10 cellular contexts compared by ENCODE assay signal in the genomic region with DNA sequence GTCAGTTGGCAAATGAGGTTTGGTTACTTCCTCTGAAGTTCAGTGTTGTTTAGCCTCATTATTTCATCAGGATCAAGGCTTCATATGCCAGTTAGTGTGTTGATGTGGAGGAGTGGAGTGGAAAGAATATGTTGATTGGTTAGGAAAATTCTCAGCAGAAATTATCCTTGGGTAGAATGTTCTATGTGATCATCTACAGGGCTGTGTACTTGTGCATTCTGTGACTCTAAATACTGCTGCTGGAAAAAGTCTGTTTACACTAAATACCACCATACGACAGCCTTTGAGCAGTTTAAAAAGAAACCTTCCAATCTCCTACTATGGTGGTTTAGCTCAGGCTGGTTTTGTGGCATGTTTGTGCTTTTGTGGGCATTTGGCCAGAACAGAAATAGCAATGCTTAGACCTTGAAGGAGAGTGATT. TPM values are rescaled to one million over a fixed set of nuclear protein-coding genes. Genes with fewer than 3 reads are reported as not detected.
A peak's percentile ranks its signal among the peaks of the same experiment; 100 is the strongest.
DNase-seq lines count a peak whose midpoint lies in the region; TF ChIP-seq lines count a peak whose summit lies in the region.
"Had no signal": no experiment of that assay in that cellular context is flagged by ENCODE, and none has a peak within 500 bp of the region (broad histone marks: within the 10 kb centered on the region; RNA-seq: fewer than 3 reads in every experiment).

No MANE protein-coding gene starts in this region.

- no peak overlapping the region for H2AK5ac ChIP-seq in mesenchymal stem cell (ENCODE audit: low read length, severe bottlenecking)

- TF ChIP-seq CTCF in 22Rv1 (IDR thresholded peaks at IDR 0.05) (no peak), astrocyte of the cerebellum (IDR thresholded peaks at IDR 0.05; ENCODE audit: low read depth, low read length, missing control alignments) (no peak)

- no peak overlapping the region for H2BK15ac ChIP-seq in mesenchymal stem cell (ENCODE audit: low read depth, poor library complexity, severe bottlenecking)

- H4K91ac ChIP-seq in mesenchymal stem cell (ENCODE audit: low read length), result no peak overlapping the region

- peaks cover 11% of the 10 kb centered on the region for H3K79me1 ChIP-seq in mesenchymal stem cell (replicated peaks; ENCODE audit: low read length, poor library complexity, severe bottlenecking)

- no CpG with 5 or more reads among the region's 1 CpG for WGBS in mesenchymal stem cell

- no peak overlapping the region for H3K14ac ChIP-seq in mesenchymal stem cell (ENCODE audit: low read length in 2 of 2)

- no peak overlapping the region for H3K4me2 ChIP-seq in mesenchymal stem cell (ENCODE audit: low read length, poor library complexity, severe bottlenecking)
- H3K4me2 ChIP-seq: neural progenitor cell had no signal

- no peak overlapping the region for H2BK120ac ChIP-seq in mesenchymal stem cell (ENCODE audit: low read depth, low read length)

- no peak overlapping the region for H3K18ac ChIP-seq in mesenchymal stem cell (ENCODE audit: low read depth in 1 of 2, low read length in 2 of 2)

- H2AFZ ChIP-seq in mesenchymal stem cell (ENCODE audit: low read depth, low read length), result no peak overlapping the region
- H2AFZ ChIP-seq: neural progenitor cell had no signal

- DNase-seq in astrocyte of the cerebellum (ENCODE audit: low read depth), result peak; percentile 82
- DNase-seq in mesenchymal stem cell, result peak; percentile 83
- no peak for DNase-seq in activated gamma-delta T cell treated with Interleukin-2 at 50 U/mL for 16 hours
- DNase-seq in hepatic stellate cell (ENCODE audit: low spot score), result no peak
- no peak for DNase-seq in GM19240 (ENCODE audit: insufficient read length, low spot score)
- DNase-seq in RKO (ENCODE audit: low spot score), result no peak
- DNase-seq: DMS 273 treated with DMSO at 0.1 percent for 48 hours had no signal

- H3K27ac ChIP-seq in 22Rv1 (peak overlapping the region; percentile 69), mesenchymal stem cell (ENCODE audit: low read length, poor library complexity, severe bottlenecking) (no peak overlapping the region)
- H3K27ac ChIP-seq: neural progenitor cell had no signal

- no peak for TF ChIP-seq RAD21 in Ishikawa (IDR thresholded peaks at IDR 0.05; ENCODE audit: low read depth)

- H3K9me3 ChIP-seq in mesenchymal stem cell (ENCODE audit: control insufficient read depth, low read length), result no peaks in the 10 kb centered on the region

- peaks cover 3% of the 10 kb centered on the region for H3K4me1 ChIP-seq in mesenchymal stem cell (ENCODE audit: control insufficient read depth, insufficient read depth, low read depth, low read length)
- H3K4me1 ChIP-seq: neural progenitor cell had no signal

- in situ Hi-C loops in astrocyte of the cerebellum (cut with HindIII; ENCODE audit: low sequenced_read_pairs), result no loop called here

- no peak overlapping the region for H3K23ac ChIP-seq in mesenchymal stem cell (ENCODE audit: low read length in 2 of 2)

- no peak for TF ChIP-seq EP300 in Ishikawa (IDR thresholded peaks at IDR 0.05; ENCODE audit: borderline replicate concordance)

- no peak overlapping the region for H3K4ac ChIP-seq in mesenchymal stem cell (ENCODE audit: low read depth in 1 of 2, low read length in 2 of 2)

- no peak overlapping the region for H3K4me3 ChIP-seq in astrocyte of the cerebellum (ENCODE audit: low read depth, low read length)
- no peak overlapping the region for H3K4me3 ChIP-seq in mesenchymal stem cell (ENCODE audit: insufficient read depth in 1 of 2, low read depth in 1 of 2, low read length in 2 of 2)
- H3K4me3 ChIP-seq: neural progenitor cell had no signal

- H4K8ac ChIP-seq in mesenchymal stem cell (ENCODE audit: low read length), result no peak overlapping the region

- no peak overlapping the region for H3K9ac ChIP-seq in mesenchymal stem cell (ENCODE audit: low read length)
- H3K9ac ChIP-seq: neural progenitor cell had no signal

- no peaks in the 10 kb centered on the region for H3K27me3 ChIP-seq in mesenchymal stem cell (ENCODE audit: control insufficient read depth in 1 of 2, insufficient read depth in 1 of 2, low read length in 2 of 2)
- H3K27me3 ChIP-seq: neural progenitor cell had no signal

- no peak overlapping the region for H2BK12ac ChIP-seq in mesenchymal stem cell (ENCODE audit: low read length in 2 of 2)

- H3K36me3 ChIP-seq in mesenchymal stem cell (ENCODE audit: control insufficient read depth in 1 of 2, insufficient read depth in 2 of 2, low read depth in 1 of 2, low read length in 2 of 2), result peaks cover 0 to 38% of the 10 kb centered on the region in 2 experiments
- H3K36me3 ChIP-seq: neural progenitor cell had no signal

- H2BK5ac ChIP-seq in mesenchymal stem cell (ENCODE audit: low read depth, low read length, poor library complexity, severe bottlenecking), result no peak overlapping the region

TF ChIP-seq in Ishikawa, 13 proteins besides CTCF, POLR2A, EP300 and RAD21:
- TF ChIP-seq NFIC (IDR thresholded peaks at IDR 0.05), result 0 out of 2 replicates have a peak, but pooled peaks have one; percentile 29
- no peak for TF ChIP-seq CREB1 (IDR thresholded peaks at IDR 0.05; ENCODE audit: low read depth)

RNA-seq across cellular contexts. Expression of gene CAB39, which starts 25.8 kb away (rescaled TPM):
- polyA plus RNA-seq in mesenchymal stem cell (2013, experiment 1 of 2), result 33.1 TPM
- polyA plus RNA-seq in mesenchymal stem cell (2013, experiment 2 of 2), result 34.4 TPM

Comparison
In these comparisons a context has a peak if more than half of its experiments do, and no peak if none do; other contexts are left out.
1. DNase-seq: peak in astrocyte of the cerebellum (single experiment) and mesenchymal stem cell (single experiment); none in activated gamma-delta T cell treated with Interleukin-2 at 50 U/mL for 16 hours (single experiment), hepatic stellate cell (single experiment), GM19240 (single experiment) and RKO (single experiment).